ENCODE assay signal across 9 cellular contexts in the genomic region with DNA sequence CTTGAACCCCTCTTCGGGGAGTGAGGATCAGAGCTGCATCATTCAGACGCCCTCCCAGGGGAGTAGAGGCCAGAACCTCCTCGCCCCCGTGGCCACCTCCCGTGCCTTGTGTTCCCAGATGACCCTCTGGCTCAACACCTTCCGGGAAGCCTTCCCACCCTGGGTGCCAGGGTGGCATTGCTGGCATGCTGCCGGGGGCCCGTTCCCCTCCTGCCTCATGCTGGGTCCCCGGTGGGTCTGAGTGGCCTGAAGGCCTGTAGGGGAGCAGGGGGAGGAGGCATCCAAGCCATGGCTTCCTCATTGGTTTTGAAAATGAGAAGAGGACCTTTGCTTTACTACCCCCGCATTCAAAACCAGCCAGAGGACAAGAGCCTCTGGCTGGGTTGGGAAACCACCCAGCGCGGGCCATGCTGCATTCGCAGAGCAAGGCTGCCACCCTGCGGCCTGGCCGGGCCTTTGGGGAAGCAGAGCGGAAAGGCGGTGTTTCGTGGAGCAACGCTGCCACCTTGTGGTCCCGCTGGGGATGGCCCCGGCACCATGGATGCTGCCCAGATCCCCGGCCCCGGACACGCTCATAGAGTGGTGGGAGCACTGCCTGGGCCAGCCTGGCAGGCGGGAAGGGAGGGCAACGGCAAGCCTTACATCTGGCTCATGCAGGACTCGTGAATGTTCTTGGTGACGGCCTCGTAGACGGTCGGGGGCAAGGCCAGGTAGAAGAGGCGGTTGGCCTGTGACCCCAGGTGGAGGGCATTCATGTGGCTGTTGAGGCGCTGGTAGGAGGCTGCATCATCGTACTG. TPM values are rescaled to one million over a fixed set of nuclear protein-coding genes. Genes with fewer than 3 reads are reported as not detected.
DNase-seq lines count a peak whose midpoint lies in the region; ATAC-seq and FAIRE-seq lines count a peak whose summit lies in the region.
"Had no signal": no experiment of that assay in that cellular context is flagged by ENCODE, and none has a peak within 500 bp of the region (broad histone marks: within the 10 kb centered on the region; RNA-seq: fewer than 3 reads in every experiment).

No MANE protein-coding gene starts in this region.

- H3K36me3 ChIP-seq in small intestine (ENCODE audit: control insufficient read depth in 2 of 2, insufficient read depth in 2 of 2, low read length in 2 of 2): no peaks in the 10 kb centered on the region

- H3K4me1 ChIP-seq in small intestine (ENCODE audit: control insufficient read depth in 2 of 2, insufficient read depth in 1 of 2, low read depth in 1 of 2, low read length in 1 of 2): no peaks in the 10 kb centered on the region

- WGBS in small intestine, 3 donors: 24 to 31% (median 24%) methylated on average over 26 to 34 of the region's 34 CpGs

- H3K4me3 ChIP-seq in small intestine (ENCODE audit: low read depth in 1 of 2, low read length in 2 of 2): no peak overlapping the region

- DNase-seq in NCI-H1417 (lab: John Stamatoyannopoulos, UW): peak; percentile 73 to 93 (median 86)
- no peak for DNase-seq in NCI-H1417 treated with DMSO at 0.1 percent for 48 hours (lab: John Stamatoyannopoulos, UW)
- DNase-seq in NCI-H2029 treated with DMSO at 0.1 percent for 48 hours (lab: John Stamatoyannopoulos, UW): peak; percentile 17
- peak; percentile 91 for DNase-seq in T-helper 9 cell
- DNase-seq in anterior cingulate cortex (lab: John Stamatoyannopoulos, UW): peak; percentile 7 to 92 (median 73)
- DNase-seq in hepatic stellate cell (ENCODE audit: low spot score): peak; percentile 92
- DNase-seq in small intestine: peak; percentile 74

- no peak for FAIRE-seq in small intestine (lab: Jason Lieb, UNC)
- FAIRE-seq: A204.1 had no signal

- no peaks in the 10 kb centered on the region for H3K9me3 ChIP-seq in small intestine (ENCODE audit: control insufficient read depth, low read depth)

- no peak overlapping the region for H3K27ac ChIP-seq in small intestine (ENCODE audit: low read depth in 1 of 2, low read length in 1 of 2)

- peak; percentile 66 for ATAC-seq in HG02884 (IDR thresholded peaks at IDR 0.05; ENCODE audit: unreplicated experiment)

- no peaks in the 10 kb centered on the region for H3K27me3 ChIP-seq in small intestine (ENCODE audit: control insufficient read depth in 2 of 2, insufficient read depth in 2 of 2, low read length in 2 of 2)

RNA-seq across cellular contexts. Expression of a gene that starts 11.9 kb away (rescaled TPM):
- 10 to 100 TPM; 10.5 to 23.4 (median 11.1) TPM for polyA plus RNA-seq in small intestine

RNA-seq across cellular contexts. Expression of a gene that starts 12.7 kb away (rescaled TPM):
- polyA plus RNA-seq in small intestine: 10 to 100 TPM; 21.1 to 34.9 (median 34.2) TPM

RNA-seq across cellular contexts. Expression of a gene that starts 18.7 kb away (rescaled TPM):
- 100 to 1,000 TPM in 2 of 3 donors, 10 to 100 TPM in 1; 61.4 to 123 (median 119) TPM for polyA plus RNA-seq in small intestine

RNA-seq across cellular contexts. Expression of a gene that starts 44.3 kb away (rescaled TPM):
- 10 to 100 TPM; 11.6 to 19.1 (median 12.4) TPM for polyA plus RNA-seq in small intestine

RNA-seq across cellular contexts. Expression of a gene that starts 48.3 kb away (rescaled TPM):
- 10 to 100 TPM; 26.5 to 32.3 (median 30.2) TPM for polyA plus RNA-seq in small intestine
